22 cellular contexts compared by ENCODE assay signal in the genomic region with DNA sequence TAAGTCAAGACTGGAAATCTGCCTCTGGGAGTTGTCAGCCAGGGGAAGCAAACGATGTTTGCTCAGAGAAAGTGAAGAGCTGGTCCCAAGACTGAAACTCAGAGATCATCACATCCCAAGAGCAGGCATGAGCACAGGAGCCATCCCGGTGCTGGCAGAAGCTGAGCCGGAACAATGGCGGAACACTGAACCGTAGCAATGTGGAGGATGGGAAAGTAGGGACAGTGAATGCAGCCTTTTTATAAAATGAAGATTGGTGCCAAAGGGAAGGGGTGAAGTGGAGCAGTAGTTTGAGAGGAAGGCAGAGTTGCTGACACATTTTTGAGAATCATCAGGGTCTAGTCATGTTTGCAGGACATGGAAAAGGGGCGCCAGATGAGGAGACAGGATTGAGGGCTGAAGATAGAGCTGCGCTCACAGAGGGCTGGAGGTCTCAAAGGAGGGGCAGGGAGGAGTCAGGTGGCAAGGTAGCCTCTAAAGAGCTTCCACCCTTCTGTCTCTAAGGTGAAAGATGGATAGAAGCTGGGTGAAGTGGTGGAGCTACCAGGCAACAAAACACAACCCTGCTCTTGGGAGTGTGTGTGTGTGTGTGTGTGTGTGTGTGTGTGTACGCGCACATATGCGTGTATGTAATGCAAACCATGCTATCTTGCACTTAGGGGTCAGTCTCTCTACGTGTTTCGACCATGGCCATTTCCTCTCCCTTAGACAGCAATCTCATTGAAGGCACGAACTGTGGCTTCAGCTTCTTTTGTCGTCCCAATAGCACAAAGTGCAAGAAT.
DNase-seq lines count a peak whose midpoint lies in the region; ATAC-seq and TF ChIP-seq lines count a peak whose summit lies in the region.
"Had no signal": no experiment of that assay in that cellular context is flagged by ENCODE, and none has a peak within 500 bp of the region (broad histone marks: within the 10 kb centered on the region; RNA-seq: fewer than 3 reads in every experiment).

No MANE protein-coding gene starts in this region.

- H3K4me3 Mint-ChIP-seq in activated T-helper 17 cell treated with anti-CD3 and anti-CD28 coated beads, Interleukin-2, amount 50 U/mL, for 72 hours, result no peak overlapping the region
- H3K4me3 Mint-ChIP-seq: CD8-positive, alpha-beta memory T cell had no signal

- no peak overlapping the region for H4K5ac ChIP-seq in IMR-90 (ENCODE audit: low read depth, low read length)

- no peak for TF ChIP-seq EP300 in sigmoid colon (IDR thresholded peaks at IDR 0.05)

- WGBS in IMR-90 (ENCODE audit: extremely low coverage in 2 of 2, insufficient read length in 1 of 2), 2 experiments, result 97% methylated on average over 6 of the region's 14 CpGs; no CpG with 5 or more reads in 1 of the 2 experiments
- 94 to 95% methylated on average over 14 of the region's 14 CpGs for WGBS in sigmoid colon, 2 donors

- no peak overlapping the region for H2BK15ac ChIP-seq in IMR-90 (ENCODE audit: low read depth, low read length)

- H2AK9ac ChIP-seq in IMR-90 (replicated peaks; ENCODE audit: low read depth, low read length, poor library complexity), result no peak overlapping the region

- H3K4me3 ChIP-seq in IMR-90 (ENCODE audit: insufficient read depth, low read depth, low read length) (no peak overlapping the region), sigmoid colon (no peak overlapping the region)
- H3K4me3 ChIP-seq: MG63, Peyer's patch had no signal

- no peaks in the 10 kb centered on the region for H3K36me3 Mint-ChIP-seq in activated T-helper 17 cell treated with anti-CD3 and anti-CD28 coated beads, Interleukin-2, amount 50 U/mL, for 72 hours (ENCODE audit: low read depth)
- H3K36me3 Mint-ChIP-seq: CD8-positive, alpha-beta memory T cell had no signal

- no peak overlapping the region for H3K14ac ChIP-seq in IMR-90 (replicated peaks; ENCODE audit: low read depth, low read length)

- H4K20me1 ChIP-seq in IMR-90 (ENCODE audit: insufficient read depth, low read length), result no peaks in the 10 kb centered on the region

- BruUV-seq in IMR-90 (replicated peaks; lab: Mats Ljungman, UMichigan), result no TSS peak

- in situ Hi-C loops in IMR-90 (cut with MboI; ENCODE audit: low sequenced_read_pairs), result no loop called here

- ATAC-seq in IMR-90 (ENCODE audit: low read depth) (no peak), left lobe of liver (no peak), omental fat pad (ENCODE audit: low FRiP score) (no peak), HG03175 (IDR thresholded peaks at IDR 0.05; ENCODE audit: unreplicated experiment) (no peak)
- ATAC-seq in activated T-helper 17 cell treated with anti-CD3 and anti-CD28 coated beads, Interleukin-2, amount 50 U/mL, for 72 hours (replicated peaks), result no peak

- H3K9ac ChIP-seq in IMR-90 (ENCODE audit: low read depth, low read length), result no peak overlapping the region

- H2AK5ac ChIP-seq in IMR-90 (ENCODE audit: low read depth, low read length), result peak overlapping the region; percentile 52

- no peak overlapping the region for H3K4me2 ChIP-seq in IMR-90 (ENCODE audit: low read depth, low read length)

- no peak overlapping the region for H3K27ac ChIP-seq in IMR-90 (ENCODE audit: insufficient read depth, low read length)
- no peak overlapping the region for H3K27ac ChIP-seq in sigmoid colon
- H3K27ac ChIP-seq: C4-2B, Peyer's patch had no signal

- dilution Hi-C loops in IMR-90 (cut with HindIII; ENCODE audit: low sequenced_read_pairs, unreplicated experiment), result no loop called here

- H2AFZ ChIP-seq in IMR-90 (replicated peaks; ENCODE audit: low read length, poor library complexity), result no peak overlapping the region

- TF ChIP-seq POLR2A in IMR-90 (IDR thresholded peaks at IDR 0.05; ENCODE audit: low read depth, low read length), result no peak
- no peak for TF ChIP-seq POLR2A in sigmoid colon (IDR thresholded peaks at IDR 0.05)

- no peak for TF ChIP-seq RAD21 in IMR-90 (IDR thresholded peaks at IDR 0.05; ENCODE audit: low read length)

- H3K56ac ChIP-seq in IMR-90 (ENCODE audit: extremely low read depth, insufficient read depth, low read length), result no peak overlapping the region

- H3K18ac ChIP-seq in IMR-90 (ENCODE audit: low read depth, low read length), result no peak overlapping the region

- peaks cover 22% of the 10 kb centered on the region for H3K4me1 Mint-ChIP-seq in activated T-helper 17 cell treated with anti-CD3 and anti-CD28 coated beads, Interleukin-2, amount 50 U/mL, for 72 hours

- no peak overlapping the region for H2BK5ac ChIP-seq in IMR-90 (ENCODE audit: low read depth, low read length, poor library complexity, severe bottlenecking)

- no peaks in the 10 kb centered on the region for H3K36me3 ChIP-seq in IMR-90 (ENCODE audit: control insufficient read depth, insufficient read depth, low read length)
- H3K36me3 ChIP-seq in sigmoid colon, result no peaks in the 10 kb centered on the region
- H3K36me3 ChIP-seq: MG63, Peyer's patch had no signal

- no peaks in the 10 kb centered on the region for H3K9me3 ChIP-seq in IMR-90 (ENCODE audit: control insufficient read depth, insufficient read depth, low read length)
- H3K9me3 ChIP-seq in sigmoid colon, result no peaks in the 10 kb centered on the region
- H3K9me3 ChIP-seq: MG63, Peyer's patch had no signal

- intact Hi-C loops in IMR-90 (cut with micrococcal nuclease), result no loop called here
- intact Hi-C loops in sigmoid colon (cut with DNase I), result loop anchor here (5.0 kb wide), 1 partner anchor 92 kb away; a partner anchor contains a TSS

- H3K23ac ChIP-seq in IMR-90 (ENCODE audit: low read depth, low read length), result no peak overlapping the region

- H4K8ac ChIP-seq in IMR-90 (ENCODE audit: low read depth in 2 of 2, low read length in 2 of 2), result no peak overlapping the region

- no peaks in the 10 kb centered on the region for H3K79me1 ChIP-seq in IMR-90 (ENCODE audit: low read depth in 1 of 2, low read length in 2 of 2)

- H3K9me1 ChIP-seq in IMR-90 (ENCODE audit: insufficient read depth, low read length), result peaks cover 16% of the 10 kb centered on the region; the same call in 1 of the 2 replicates

- POLR2A ChIA-PET in IMR-90 (lab: Charles Lee; ENCODE audit: unreplicated experiment), result no interaction called here

- CTCF ChIA-PET in IMR-90 (lab: Yijun Ruan, JAX), result interaction anchor here (1.1 kb wide), 1 partner anchor 33 kb away, joined by 3 read pairs; no protein-coding TSS in a partner anchor

- H3K27me3 ChIP-seq in IMR-90 (ENCODE audit: control insufficient read depth, insufficient read depth, low read length) (no peaks in the 10 kb centered on the region), sigmoid colon (no peaks in the 10 kb centered on the region)
- H3K27me3 ChIP-seq: MG63, Peyer's patch had no signal

- DNase-seq in IMR-90 (no peak), left lobe of liver (ENCODE audit: low spot score) (peak; percentile 24), sigmoid colon (peak; percentile 25), omental fat pad (ENCODE audit: low spot score) (no peak), NCI-H2029 (lab: John Stamatoyannopoulos, UW) (no peak)
- DNase-seq: CD8-positive, alpha-beta memory T cell; DMS 273 treated with DMSO at 0.1 percent for 48 hours; DMS79; KG1; MG63; NCI-H1105 treated with DMSO at 0.1 percent for 48 hours; NCI-H146; NCI-H1930; NCI-H2171; NCI-H226; NCI-H510A; NCI-H69; Peyer's patch; SHP77 treated with DMSO at 0.1 percent for 48 hours had no signal

- no peaks in the 10 kb centered on the region for H3K27me3 Mint-ChIP-seq in activated T-helper 17 cell treated with anti-CD3 and anti-CD28 coated beads, Interleukin-2, amount 50 U/mL, for 72 hours
- H3K27me3 Mint-ChIP-seq: CD8-positive, alpha-beta memory T cell had no signal

- TF ChIP-seq CTCF in IMR-90 (conservative IDR thresholded peaks at IDR 0.05; ENCODE audit: low read depth, low read length) (no peak), sigmoid colon (IDR thresholded peaks at IDR 0.05) (no peak), omental fat pad (IDR thresholded peaks at IDR 0.05) (no peak)

- no peak overlapping the region for H4K91ac ChIP-seq in IMR-90 (ENCODE audit: insufficient read depth, low read depth, low read length)

- no peak overlapping the region for H3K4ac ChIP-seq in IMR-90 (ENCODE audit: low read depth, low read length)

- H3K4me1 ChIP-seq in IMR-90 (ENCODE audit: control insufficient read depth, insufficient read depth, low read length), result peaks cover 13% of the 10 kb centered on the region
- H3K4me1 ChIP-seq in sigmoid colon, result peaks cover 0 to 36% (median 27%) of the 10 kb centered on the region in 4 donors

- peak overlapping the region; percentile 4 for H3K27ac Mint-ChIP-seq in activated T-helper 17 cell treated with anti-CD3 and anti-CD28 coated beads, Interleukin-2, amount 50 U/mL, for 72 hours

- no peak overlapping the region for H2BK20ac ChIP-seq in IMR-90 (ENCODE audit: low read depth, low read length)

- no peak overlapping the region; the same call in 1 of the 2 replicates for H2BK120ac ChIP-seq in IMR-90 (ENCODE audit: low read depth, low read length)

- no peaks in the 10 kb centered on the region for H3K9me3 Mint-ChIP-seq in activated T-helper 17 cell treated with anti-CD3 and anti-CD28 coated beads, Interleukin-2, amount 50 U/mL, for 72 hours
- H3K9me3 Mint-ChIP-seq: CD8-positive, alpha-beta memory T cell had no signal

TF ChIP-seq in IMR-90, 13 proteins besides CTCF, POLR2A, EP300 and RAD21:
- TF ChIP-seq MAZ (IDR thresholded peaks at IDR 0.05; ENCODE audit: borderline replicate concordance, low read depth, low read length), result no peak
- TF ChIP-seq CEBPB (IDR thresholded peaks at IDR 0.05; ENCODE audit: low read depth, low read length), result no peak
- no peak for TF ChIP-seq BHLHE40 (IDR thresholded peaks at IDR 0.05; ENCODE audit: low read depth, low read length)
- no peak for TF ChIP-seq MAFK (IDR thresholded peaks at IDR 0.05; ENCODE audit: low read depth, low read length)
- TF ChIP-seq NFE2L2 (IDR thresholded peaks at IDR 0.05; ENCODE audit: low read depth, low read length), result no peak
- no peak for TF ChIP-seq MXI1 (IDR thresholded peaks at IDR 0.05; ENCODE audit: borderline replicate concordance, low read depth, low read length)
- no peak for TF ChIP-seq SMC3 (IDR thresholded peaks at IDR 0.05; ENCODE audit: low read depth, low read length)

Comparison
In these comparisons a context has a peak if more than half of its experiments do, and no peak if none do; other contexts are left out.
1. DNase-seq: peak in left lobe of liver (single experiment) and sigmoid colon (single experiment); none in IMR-90 (single experiment), omental fat pad (single experiment) and NCI-H2029 (single experiment).